In genomic region chr2:207868855-207869596, GRCh38 we compare ENCODE assay signal across 2 cellular contexts.
TF ChIP-seq lines count a peak whose summit lies in the region.

No MANE protein-coding gene starts in this region.

TF ChIP-seq in SK-N-SH, 30 proteins besides CTCF, POLR2A, EP300 and RAD21 (continued from another document):
- no peak for TF ChIP-seq MEF2A (IDR thresholded peaks at IDR 0.05; ENCODE audit: borderline replicate concordance, low read depth)
- TF ChIP-seq GATA2 (CRISPR knock-in tag; IDR thresholded peaks at IDR 0.05), result no peak
- TF ChIP-seq, protein P1, sequence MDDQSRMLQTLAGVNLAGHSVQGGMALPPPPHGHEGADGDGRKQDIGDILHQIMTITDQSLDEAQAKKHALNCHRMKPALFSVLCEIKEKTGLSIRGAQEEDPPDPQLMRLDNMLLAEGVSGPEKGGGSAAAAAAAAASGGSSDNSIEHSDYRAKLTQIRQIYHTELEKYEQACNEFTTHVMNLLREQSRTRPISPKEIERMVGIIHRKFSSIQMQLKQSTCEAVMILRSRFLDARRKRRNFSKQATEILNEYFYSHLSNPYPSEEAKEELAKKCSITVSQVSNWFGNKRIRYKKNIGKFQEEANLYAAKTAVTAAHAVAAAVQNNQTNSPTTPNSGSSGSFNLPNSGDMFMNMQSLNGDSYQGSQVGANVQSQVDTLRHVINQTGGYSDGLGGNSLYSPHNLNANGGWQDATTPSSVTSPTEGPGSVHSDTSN (IDR thresholded peaks at IDR 0.05), result no peak
- TF ChIP-seq, protein P2, sequence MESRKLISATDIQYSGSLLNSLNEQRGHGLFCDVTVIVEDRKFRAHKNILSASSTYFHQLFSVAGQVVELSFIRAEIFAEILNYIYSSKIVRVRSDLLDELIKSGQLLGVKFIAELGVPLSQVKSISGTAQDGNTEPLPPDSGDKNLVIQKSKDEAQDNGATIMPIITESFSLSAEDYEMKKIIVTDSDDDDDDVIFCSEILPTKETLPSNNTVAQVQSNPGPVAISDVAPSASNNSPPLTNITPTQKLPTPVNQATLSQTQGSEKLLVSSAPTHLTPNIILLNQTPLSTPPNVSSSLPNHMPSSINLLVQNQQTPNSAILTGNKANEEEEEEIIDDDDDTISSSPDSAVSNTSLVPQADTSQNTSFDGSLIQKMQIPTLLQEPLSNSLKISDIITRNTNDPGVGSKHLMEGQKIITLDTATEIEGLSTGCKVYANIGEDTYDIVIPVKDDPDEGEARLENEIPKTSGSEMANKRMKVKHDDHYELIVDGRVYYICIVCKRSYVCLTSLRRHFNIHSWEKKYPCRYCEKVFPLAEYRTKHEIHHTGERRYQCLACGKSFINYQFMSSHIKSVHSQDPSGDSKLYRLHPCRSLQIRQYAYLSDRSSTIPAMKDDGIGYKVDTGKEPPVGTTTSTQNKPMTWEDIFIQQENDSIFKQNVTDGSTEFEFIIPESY (IDR thresholded peaks at IDR 0.05; ENCODE audit: borderline replicate concordance, low read depth), result no peak
- TF ChIP-seq NRF1 (IDR thresholded peaks at IDR 0.05; ENCODE audit: low read depth, low read length), result no peak
- no peak for TF ChIP-seq TAF1 (IDR thresholded peaks at IDR 0.05; ENCODE audit: borderline replicate concordance, low read depth, low read length)
- TF ChIP-seq FOSL2 (IDR thresholded peaks at IDR 0.05; ENCODE audit: borderline replicate concordance, low read depth), result no peak
- TF ChIP-seq YY1 (IDR thresholded peaks at IDR 0.05; ENCODE audit: low read depth), result no peak
- no peak for TF ChIP-seq NFIC (IDR thresholded peaks at IDR 0.05; ENCODE audit: borderline replicate concordance)

TF ChIP-seq in liver, 16 proteins besides CTCF, POLR2A, EP300 and RAD21 (continued from another document):
- no peak for TF ChIP-seq REST (IDR thresholded peaks at IDR 0.05)
